ENCODE assay signal across 8 cellular contexts in the genomic region with DNA sequence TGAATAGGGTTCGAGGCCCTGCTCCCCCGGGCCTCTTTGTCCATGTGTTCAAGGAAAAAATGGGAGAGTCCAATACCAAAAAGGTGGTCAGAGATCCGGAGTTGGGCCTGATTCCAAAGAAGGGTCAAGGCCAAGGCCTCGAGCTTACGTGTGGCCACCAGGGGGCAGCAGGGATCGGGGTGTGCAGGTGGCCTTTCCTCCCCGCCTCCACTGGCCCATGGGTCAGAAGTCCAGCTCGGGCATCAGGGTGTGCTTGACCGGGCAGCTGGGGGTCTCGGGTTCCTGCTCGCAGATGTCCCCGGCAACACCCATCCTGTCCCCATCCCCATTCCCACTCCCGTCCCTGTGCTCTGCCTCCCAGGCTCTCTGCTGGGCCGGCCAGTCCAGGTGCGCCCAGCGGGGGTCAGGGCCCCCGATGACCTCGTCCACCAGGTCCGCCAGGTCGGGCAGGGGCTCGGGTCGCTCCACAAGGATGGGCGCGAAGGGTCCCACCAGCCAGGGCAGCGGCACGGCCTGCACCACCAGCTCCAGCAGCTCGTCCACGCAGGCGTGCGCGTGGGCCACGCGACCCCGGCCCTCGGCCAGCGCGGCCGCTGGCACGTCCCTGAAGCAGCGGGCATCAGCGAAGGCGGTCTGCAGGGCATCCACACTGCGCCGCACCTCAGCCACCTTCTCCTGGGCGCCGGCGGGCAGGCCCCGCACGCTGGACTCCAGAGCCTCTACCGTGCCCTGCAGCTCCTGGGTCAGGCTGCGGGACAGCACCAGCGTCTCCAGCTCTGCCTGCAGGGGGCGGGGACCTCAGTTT. TPM values are rescaled to one million over a fixed set of nuclear protein-coding genes. Genes with fewer than 3 reads are reported as not detected.
A peak's percentile ranks its signal among the peaks of the same experiment; 100 is the strongest.
DNase-seq lines count a peak whose midpoint lies in the region; ATAC-seq and TF ChIP-seq lines count a peak whose summit lies in the region.

No MANE protein-coding gene starts in this region.

- H3K4me2 ChIP-seq in neuronal stem cell (ENCODE audit: insufficient read depth, low read length, poor library complexity, severe bottlenecking), result no peak overlapping the region

- H3K4me1 Mint-ChIP-seq in endodermal cell, result no peaks in the 10 kb centered on the region
- no peaks in the 10 kb centered on the region for H3K4me1 Mint-ChIP-seq in activated T-helper 2 cell treated with anti-CD3 and anti-CD28 coated beads, Interferon-gamma antibody, Interleukin-2, Interleukin-4, amounts not matched to agents 10 μg/mL and 5 μg/mL and 100 μg/mL, durations not matched to agents 14 hours and 24 hours and 36 hours (ENCODE audit: low read depth)

- H2BK120ac ChIP-seq in neuronal stem cell (ENCODE audit: low read depth, low read length), result peak overlapping the region; percentile 76

- H3K27ac Mint-ChIP-seq in endodermal cell, result no peak overlapping the region
- no peak overlapping the region for H3K27ac Mint-ChIP-seq in activated T-helper 2 cell treated with anti-CD3 and anti-CD28 coated beads, Interferon-gamma antibody, Interleukin-2, Interleukin-4, amounts not matched to agents 10 μg/mL and 5 μg/mL and 100 μg/mL, durations not matched to agents 14 hours and 24 hours and 36 hours

- H3K23ac ChIP-seq in neuronal stem cell (ENCODE audit: low read depth, low read length, poor library complexity), result peak overlapping the region; percentile 25

- 82 to 83% methylated on average over 47 to 53 of the region's 53 CpGs for WGBS in endodermal cell (ENCODE audit: insufficient coverage in 1 of 2, insufficient read length in 1 of 2), 2 experiments
- WGBS in neuronal stem cell (ENCODE audit: extremely low coverage in 2 of 2, insufficient read length in 2 of 2, insufficient replicate concordance in 1 of 2), 2 donors, result no CpG with 5 or more reads among the region's 53 CpGs

- no peak overlapping the region for H2BK5ac ChIP-seq in neuronal stem cell (ENCODE audit: low read length)

- no peak overlapping the region for H3K4me3 ChIP-seq in AG09309 (ENCODE audit: control insufficient read depth, low read depth, low read length)
- H3K4me3 ChIP-seq in endodermal cell (ENCODE audit: low read length), result no peak overlapping the region
- no peak overlapping the region for H3K4me3 ChIP-seq in neuronal stem cell (ENCODE audit: low read length in 2 of 2)

- H3K4ac ChIP-seq in neuronal stem cell (ENCODE audit: low read length), result no peak overlapping the region

- no peaks in the 10 kb centered on the region for H3K36me3 Mint-ChIP-seq in endodermal cell (ENCODE audit: low read depth)
- H3K36me3 Mint-ChIP-seq in activated T-helper 2 cell treated with anti-CD3 and anti-CD28 coated beads, Interferon-gamma antibody, Interleukin-2, Interleukin-4, amounts not matched to agents 10 μg/mL and 5 μg/mL and 100 μg/mL, durations not matched to agents 14 hours and 24 hours and 36 hours (ENCODE audit: low read depth), result no peaks in the 10 kb centered on the region

- no peak overlapping the region for H3K4me3 Mint-ChIP-seq in endodermal cell
- H3K4me3 Mint-ChIP-seq in activated T-helper 2 cell treated with anti-CD3 and anti-CD28 coated beads, Interferon-gamma antibody, Interleukin-2, Interleukin-4, amounts not matched to agents 10 μg/mL and 5 μg/mL and 100 μg/mL, durations not matched to agents 14 hours and 24 hours and 36 hours (ENCODE audit: low read depth), result no peak overlapping the region

- H2AFZ ChIP-seq in neuronal stem cell (ENCODE audit: low read length), result no peak overlapping the region

- no peaks in the 10 kb centered on the region for H3K4me1 ChIP-seq in endodermal cell (ENCODE audit: control insufficient read depth, insufficient read depth, low read length)
- H3K4me1 ChIP-seq in neuronal stem cell (ENCODE audit: control insufficient read depth in 2 of 2, insufficient read depth in 1 of 2, low read depth in 1 of 2, low read length in 2 of 2), result no peaks in the 10 kb centered on the region

- no peaks in the 10 kb centered on the region for H3K79me1 ChIP-seq in neuronal stem cell (ENCODE audit: low read depth, low read length)

- no peak for ATAC-seq in GM21576 (IDR thresholded peaks at IDR 0.05; ENCODE audit: unreplicated experiment)

- H3K27me3 ChIP-seq in endodermal cell (ENCODE audit: control insufficient read depth, insufficient read depth, low read length, poor library complexity, severe bottlenecking) (no peaks in the 10 kb centered on the region), neuronal stem cell (ENCODE audit: control insufficient read depth in 3 of 3, insufficient read depth in 3 of 3, low read depth in 1 of 3, low read length in 3 of 3) (peaks cover 0 to 2% (median 0%) of the 10 kb centered on the region in 3 experiments)

- intact Hi-C loops in activated T-helper 2 cell treated with anti-CD3 and anti-CD28 coated beads, Interferon-gamma antibody, Interleukin-2, Interleukin-4, amounts not matched to agents 10 μg/mL and 5 μg/mL and 100 μg/mL, durations not matched to agents 14 hours and 24 hours and 36 hours (cut with micrococcal nuclease), result no loop called here

- H3K36me3 ChIP-seq in endodermal cell (ENCODE audit: control insufficient read depth, insufficient read depth, low read length) (no peaks in the 10 kb centered on the region), neuronal stem cell (replicated peaks in 1 of 2; ENCODE audit: control insufficient read depth in 2 of 2, insufficient read depth in 2 of 2, low read length in 2 of 2) (no peaks in the 10 kb centered on the region)

- no peak overlapping the region for H3K27ac ChIP-seq in endodermal cell (ENCODE audit: low read depth, low read length)
- no peak overlapping the region for H3K27ac ChIP-seq in neuronal stem cell (replicated peaks; ENCODE audit: low read length)

- H3K14ac ChIP-seq in neuronal stem cell (ENCODE audit: low read length), result no peak overlapping the region

- no peak overlapping the region for H2BK12ac ChIP-seq in neuronal stem cell (ENCODE audit: low read length)

- no peak overlapping the region for H4K8ac ChIP-seq in neuronal stem cell (ENCODE audit: low read depth, low read length)

- H3K9ac ChIP-seq in endodermal cell (ENCODE audit: extremely low read depth, low read length, poor library complexity, severe bottlenecking), result no peak overlapping the region
- H3K9ac ChIP-seq in neuronal stem cell (ENCODE audit: low read depth, low read length, poor library complexity), result peak overlapping the region; percentile 24

- no peak overlapping the region for H4K91ac ChIP-seq in neuronal stem cell (ENCODE audit: low read depth, low read length, poor library complexity)

- H2AK5ac ChIP-seq in neuronal stem cell (ENCODE audit: low read depth, low read length), result peak overlapping the region; percentile 35

- H3K18ac ChIP-seq in neuronal stem cell (ENCODE audit: low read length), result peak overlapping the region; percentile 3

- peaks cover 1% of the 10 kb centered on the region for H3K9me3 Mint-ChIP-seq in endodermal cell
- no peaks in the 10 kb centered on the region for H3K9me3 Mint-ChIP-seq in activated T-helper 2 cell treated with anti-CD3 and anti-CD28 coated beads, Interferon-gamma antibody, Interleukin-2, Interleukin-4, amounts not matched to agents 10 μg/mL and 5 μg/mL and 100 μg/mL, durations not matched to agents 14 hours and 24 hours and 36 hours

- H2BK15ac ChIP-seq in neuronal stem cell (ENCODE audit: low read length), result peak overlapping the region; percentile 78

- no peak for DNase-seq in AG09309 (ENCODE audit: low read depth)
- DNase-seq in GM13976 (ENCODE audit: low spot score), result peak; percentile 80
- peak; percentile 31 for DNase-seq in RPMI7951 (ENCODE audit: low read depth)
- DNase-seq in endodermal cell, result peak; percentile 88
- no peak for DNase-seq in neuronal stem cell (ENCODE audit: low spot score)
- DNase-seq in GDM1 (lab: John Stamatoyannopoulos, UW), result no peak
- DNase-seq in activated T-helper 2 cell treated with anti-CD3 and anti-CD28 coated beads, Interferon-gamma antibody, Interleukin-2, Interleukin-4, amounts not matched to agents 10 μg/mL and 5 μg/mL and 100 μg/mL, durations not matched to agents 14 hours and 24 hours and 36 hours (ENCODE audit: low spot score), result no peak

- peak; percentile 76 for TF ChIP-seq CTCF in AG09309 (IDR thresholded peaks at IDR 0.05; ENCODE audit: control insufficient read depth, insufficient read depth, low read depth, low read length, missing control alignments)
- peak; percentile 69 for TF ChIP-seq CTCF in GM13976 (IDR thresholded peaks at IDR 0.05; ENCODE audit: borderline replicate concordance, control extremely low read depth, extremely low read depth, insufficient read depth, missing control alignments)
- peak; percentile 89 for TF ChIP-seq CTCF in endodermal cell (conservative IDR thresholded peaks at IDR 0.05)

- H3K9me3 ChIP-seq in endodermal cell (ENCODE audit: control insufficient read depth, low read length), result no peaks in the 10 kb centered on the region
- H3K9me3 ChIP-seq in neuronal stem cell (replicated peaks in 1 of 2; ENCODE audit: control insufficient read depth in 2 of 2, insufficient read depth in 1 of 2, low read depth in 1 of 2, low read length in 2 of 2), result no peaks in the 10 kb centered on the region

- H3K27me3 Mint-ChIP-seq in endodermal cell (ENCODE audit: insufficient read depth), result peaks cover 20% of the 10 kb centered on the region
- no peaks in the 10 kb centered on the region for H3K27me3 Mint-ChIP-seq in activated T-helper 2 cell treated with anti-CD3 and anti-CD28 coated beads, Interferon-gamma antibody, Interleukin-2, Interleukin-4, amounts not matched to agents 10 μg/mL and 5 μg/mL and 100 μg/mL, durations not matched to agents 14 hours and 24 hours and 36 hours (ENCODE audit: low read depth)

- in situ Hi-C loops in GM13976 (cut with MboI; ENCODE audit: low sequenced_read_pairs, unreplicated experiment), result no loop called here

RNA-seq across cellular contexts. Expression of gene PLIN4, which starts 5.2 kb away (rescaled TPM):
- not detected in 2 replicates for total RNA-seq in RPMI7951 (2014; rRNA removed; shearing (Covaris generic))
- under 1 TPM; 0.33 to 0.66 TPM for total RNA-seq in endodermal cell
- 0.18 TPM for polyA plus RNA-seq in endodermal cell (2013, experiment 1 of 2)
- polyA plus RNA-seq in endodermal cell (2013, experiment 2 of 2), result 0.12 TPM
- polyA plus RNA-seq in neuronal stem cell (2013, experiment 1 of 2), result 0.13 TPM
- polyA plus RNA-seq in neuronal stem cell (2013, experiment 2 of 2), result 0.18 TPM
- total RNA-seq in activated T-helper 2 cell treated with anti-CD3 and anti-CD28 coated beads, Interferon-gamma antibody, Interleukin-2, Interleukin-4, amounts not matched to agents 10 μg/mL and 5 μg/mL and 100 μg/mL, durations not matched to agents 14 hours and 24 hours and 36 hours, result 0.05 and 0.09 TPM in 2 replicates

RNA-seq across cellular contexts. Expression of gene PLIN5, which starts 11.5 kb away (rescaled TPM):
- total RNA-seq in RPMI7951 (2014; rRNA removed; shearing (Covaris generic)), result not detected in 2 replicates
- 1 to 10 TPM; 3.7 to 3.9 TPM for total RNA-seq in endodermal cell
- 2.4 TPM for polyA plus RNA-seq in endodermal cell (2013, experiment 1 of 2)
- polyA plus RNA-seq in endodermal cell (2013, experiment 2 of 2), result 2.2 TPM
- 2.9 TPM for polyA plus RNA-seq in neuronal stem cell (2013, experiment 1 of 2)
- polyA plus RNA-seq in neuronal stem cell (2013, experiment 2 of 2), result 2.9 TPM
- 0.27 TPM in 1 of 2 replicates, not detected in the other for total RNA-seq in activated T-helper 2 cell treated with anti-CD3 and anti-CD28 coated beads, Interferon-gamma antibody, Interleukin-2, Interleukin-4, amounts not matched to agents 10 μg/mL and 5 μg/mL and 100 μg/mL, durations not matched to agents 14 hours and 24 hours and 36 hours

RNA-seq across cellular contexts. Expression of gene LRG1, which starts 16.3 kb away (rescaled TPM):
- total RNA-seq in RPMI7951 (2014; rRNA removed; shearing (Covaris generic)), result not detected in 2 replicates
- 1 to 10 TPM in 1 of 2 donors, under 1 TPM in 1; 0.86 to 1.4 TPM for total RNA-seq in endodermal cell
- polyA plus RNA-seq in endodermal cell (2013, experiment 1 of 2), result 0.21 TPM
- polyA plus RNA-seq in endodermal cell (2013, experiment 2 of 2), result 0.75 TPM
- polyA plus RNA-seq in neuronal stem cell (2013, experiment 1 of 2), result not detected
- polyA plus RNA-seq in neuronal stem cell (2013, experiment 2 of 2), result 0.01 TPM
- total RNA-seq in activated T-helper 2 cell treated with anti-CD3 and anti-CD28 coated beads, Interferon-gamma antibody, Interleukin-2, Interleukin-4, amounts not matched to agents 10 μg/mL and 5 μg/mL and 100 μg/mL, durations not matched to agents 14 hours and 24 hours and 36 hours, result 0.18 and 0.37 TPM in 2 replicates

RNA-seq across cellular contexts. Expression of gene SEMA6B, which starts 36.0 kb away (rescaled TPM):
- 1.1 TPM in 2 replicates for total RNA-seq in RPMI7951 (2014; rRNA removed; shearing (Covaris generic))
- 10 to 100 TPM; 28.9 to 67.8 TPM for total RNA-seq in endodermal cell
- polyA plus RNA-seq in endodermal cell (2013, experiment 1 of 2), result 26.9 TPM
- 24.3 TPM for polyA plus RNA-seq in endodermal cell (2013, experiment 2 of 2)
- 42.5 TPM for polyA plus RNA-seq in neuronal stem cell (2013, experiment 1 of 2)
- 43.0 TPM for polyA plus RNA-seq in neuronal stem cell (2013, experiment 2 of 2)
- not detected in 2 replicates for total RNA-seq in activated T-helper 2 cell treated with anti-CD3 and anti-CD28 coated beads, Interferon-gamma antibody, Interleukin-2, Interleukin-4, amounts not matched to agents 10 μg/mL and 5 μg/mL and 100 μg/mL, durations not matched to agents 14 hours and 24 hours and 36 hours

RNA-seq across cellular contexts. Expression of gene HDGFL2, which starts 51.4 kb away (rescaled TPM):
- 41.9 and 60.5 TPM in 2 replicates for total RNA-seq in RPMI7951 (2014; rRNA removed; shearing (Covaris generic))
- 100 to 1,000 TPM; 117 TPM for total RNA-seq in endodermal cell
- polyA plus RNA-seq in endodermal cell (2013, experiment 1 of 2), result 91.6 TPM
- 89.8 TPM for polyA plus RNA-seq in endodermal cell (2013, experiment 2 of 2)
- 73.8 TPM for polyA plus RNA-seq in neuronal stem cell (2013, experiment 1 of 2)
- 75.2 TPM for polyA plus RNA-seq in neuronal stem cell (2013, experiment 2 of 2)
- 61.9 and 75.6 TPM in 2 replicates for total RNA-seq in activated T-helper 2 cell treated with anti-CD3 and anti-CD28 coated beads, Interferon-gamma antibody, Interleukin-2, Interleukin-4, amounts not matched to agents 10 μg/mL and 5 μg/mL and 100 μg/mL, durations not matched to agents 14 hours and 24 hours and 36 hours

Comparison
In these comparisons a context has a peak if more than half of its experiments do, and no peak if none do; other contexts are left out.
1. DNase-seq: peak in GM13976 (single experiment), RPMI7951 (single experiment) and endodermal cell (single experiment); none in AG09309 (single experiment), neuronal stem cell (single experiment), GDM1 (single experiment) and activated T-helper 2 cell treated with anti-CD3 and anti-CD28 coated beads, Interferon-gamma antibody, Interleukin-2, Interleukin-4, amounts not matched to agents 10 μg/mL and 5 μg/mL and 100 μg/mL, durations not matched to agents 14 hours and 24 hours and 36 hours (single experiment).
2. Peak in every context shown above with its lines, with median percentiles within 50 percentile points of each other: CTCF ChIP-seq.